In genomic region chr14:76153919-76154318, GRCh38 we compare ENCODE assay signal across 15 cellular contexts. TPM values are rescaled to one million over a fixed set of nuclear protein-coding genes. Genes with fewer than 3 reads are reported as not detected.
DNase-seq lines count a peak whose midpoint lies in the region; ATAC-seq, FAIRE-seq and TF ChIP-seq lines count a peak whose summit lies in the region.
"Had no signal": no experiment of that assay in that cellular context is flagged by ENCODE, and none has a peak within 500 bp of the region (broad histone marks: within the 10 kb centered on the region; RNA-seq: fewer than 3 reads in every experiment).

No MANE protein-coding gene starts in this region.

- H3K9me3 Mint-ChIP-seq in HFFc6: no peaks in the 10 kb centered on the region
- H3K9me3 Mint-ChIP-seq in activated naive CD8-positive, alpha-beta T cell treated with anti-CD3 and anti-CD28 coated beads, Interleukin-2, amount 10 ng/mL, durations not matched to agents 7 days and 5 days: peaks cover 2% of the 10 kb centered on the region

- no peak overlapping the region for H3K9ac ChIP-seq in neural cell (ENCODE audit: low read length)

- H3K9me3 ChIP-seq in neural cell (ENCODE audit: low read length): no peaks in the 10 kb centered on the region
- H3K9me3 ChIP-seq: mucosa of descending colon, sigmoid colon had no signal

- DNase-seq in NOMO-1 treated with DMSO at 0.1 percent for 48 hours (lab: John Stamatoyannopoulos, UW; ENCODE audit: unreplicated experiment) (peak; percentile 4), NOMO-1 (lab: John Stamatoyannopoulos, UW; ENCODE audit: unreplicated experiment in 2 of 2) (no peak), HFFc6 (no peak), GM19240 (ENCODE audit: insufficient read length, low spot score) (no peak), SHP77 (lab: John Stamatoyannopoulos, UW) (no peak), RCC 7860 (ENCODE audit: low spot score) (no peak)
- DNase-seq in activated naive CD8-positive, alpha-beta T cell treated with anti-CD3 and anti-CD28 coated beads, Interleukin-2, amount 10 ng/mL, durations not matched to agents 7 days and 5 days: no peak
- DNase-seq: 8988T; activated effector memory CD4-positive, alpha-beta T cell treated with anti-CD3 and anti-CD28 coated beads, Interleukin-2, amount 50 U/mL, for 16 hours; mucosa of descending colon; NCI-H1048; NCI-H446 treated with DMSO at 0.1 percent for 48 hours; RPMI8226; sigmoid colon had no signal

- H3K36me3 ChIP-seq in neural cell (ENCODE audit: insufficient read depth, low read length): no peaks in the 10 kb centered on the region

- peak overlapping the region; percentile 80 for H3K4me2 ChIP-seq in neural cell (ENCODE audit: low read length)

- FAIRE-seq in RCC 7860 (lab: Jason Lieb, UNC): no peak

- no peak overlapping the region for H3K27ac Mint-ChIP-seq in HFFc6
- H3K27ac Mint-ChIP-seq in activated naive CD8-positive, alpha-beta T cell treated with anti-CD3 and anti-CD28 coated beads, Interleukin-2, amount 10 ng/mL, durations not matched to agents 7 days and 5 days: peak overlapping the region; percentile 18

- peaks cover 54% of the 10 kb centered on the region for H3K4me1 Mint-ChIP-seq in HFFc6 (ENCODE audit: low read depth)
- H3K4me1 Mint-ChIP-seq in activated naive CD8-positive, alpha-beta T cell treated with anti-CD3 and anti-CD28 coated beads, Interleukin-2, amount 10 ng/mL, durations not matched to agents 7 days and 5 days: peaks cover 46% of the 10 kb centered on the region

- TF ChIP-seq EP300 in neural cell (conservative IDR thresholded peaks at IDR 0.05; ENCODE audit: poor library complexity, severe bottlenecking): no peak

- ATAC-seq in activated naive CD8-positive, alpha-beta T cell treated with anti-CD3 and anti-CD28 coated beads, Interleukin-2, amount 10 ng/mL, durations not matched to agents 7 days and 5 days (ENCODE audit: low read depth): no peak
- ATAC-seq: mucosa of descending colon had no signal

- no peak overlapping the region for H3K27ac ChIP-seq in neural cell (ENCODE audit: low read length)
- H3K27ac ChIP-seq: sigmoid colon had no signal

- no peak for TF ChIP-seq RAD21 in neural cell (conservative IDR thresholded peaks at IDR 0.05)

- TF ChIP-seq CTCF in HFFc6 (IDR thresholded peaks at IDR 0.05) (no peak), neural cell (IDR thresholded peaks at IDR 0.05; ENCODE audit: poor library complexity, severe bottlenecking) (no peak)

- H3F3A ChIP-seq in neural cell (ENCODE audit: insufficient read depth, low read length, poor library complexity, severe bottlenecking): no peaks in the 10 kb centered on the region

- peak overlapping the region; percentile 79 for H3K4me3 ChIP-seq in neural cell (ENCODE audit: low read length)
- H3K4me3 ChIP-seq: mucosa of descending colon, sigmoid colon had no signal

- no peaks in the 10 kb centered on the region for H3K9me2 ChIP-seq in neural cell (ENCODE audit: insufficient read depth, low read length)

- H4K20me1 ChIP-seq in neural cell (ENCODE audit: insufficient read depth): no peaks in the 10 kb centered on the region

- H3K36me3 Mint-ChIP-seq in HFFc6 (ENCODE audit: low read depth): peaks cover 30% of the 10 kb centered on the region
- H3K36me3 Mint-ChIP-seq in activated naive CD8-positive, alpha-beta T cell treated with anti-CD3 and anti-CD28 coated beads, Interleukin-2, amount 10 ng/mL, durations not matched to agents 7 days and 5 days: peaks cover 33% of the 10 kb centered on the region

- H3K4me3 Mint-ChIP-seq in HFFc6: peak overlapping the region; percentile 99
- H3K4me3 Mint-ChIP-seq in activated naive CD8-positive, alpha-beta T cell treated with anti-CD3 and anti-CD28 coated beads, Interleukin-2, amount 10 ng/mL, durations not matched to agents 7 days and 5 days: peak overlapping the region; percentile 55

- H3K79me2 ChIP-seq in neural cell (replicated peaks; ENCODE audit: insufficient read depth, low read length): peaks cover 71% of the 10 kb centered on the region

- no peak overlapping the region for H2AFZ ChIP-seq in neural cell (ENCODE audit: low read depth, low read length)

- H3K27me3 Mint-ChIP-seq in HFFc6 (ENCODE audit: insufficient read depth): peaks cover 5% of the 10 kb centered on the region; the same call in 1 of the 2 replicates
- H3K27me3 Mint-ChIP-seq in activated naive CD8-positive, alpha-beta T cell treated with anti-CD3 and anti-CD28 coated beads, Interleukin-2, amount 10 ng/mL, durations not matched to agents 7 days and 5 days: peaks cover 5% of the 10 kb centered on the region

- POLR2A ChIA-PET in activated naive CD8-positive, alpha-beta T cell treated with anti-CD3 and anti-CD28 coated beads, Interleukin-2, amount 10 ng/mL, durations not matched to agents 7 days and 5 days (lab: Charles Lee): no interaction called here

- H3K27me3 ChIP-seq in neural cell (ENCODE audit: insufficient read depth, low read depth, low read length): no peaks in the 10 kb centered on the region
- H3K27me3 ChIP-seq: sigmoid colon had no signal

TF ChIP-seq in neural cell, 6 proteins besides CTCF, POLR2A, EP300 and RAD21:
- TF ChIP-seq EZH2 (IDR thresholded peaks at IDR 0.05; ENCODE audit: borderline replicate concordance, insufficient read depth, low read length, poor library complexity, severe bottlenecking): no peak
- no peak for TF ChIP-seq SMC3 (conservative IDR thresholded peaks at IDR 0.05; ENCODE audit: poor library complexity)
- TF ChIP-seq REST (IDR thresholded peaks at IDR 0.05; ENCODE audit: borderline replicate concordance): no peak
- no peak for TF ChIP-seq TAF1 (IDR thresholded peaks at IDR 0.05; ENCODE audit: low read depth)
- no peak for TF ChIP-seq POLR2AphosphoS5 (IDR thresholded peaks at IDR 0.05)
- TF ChIP-seq MXI1 (conservative IDR thresholded peaks at IDR 0.05; ENCODE audit: poor library complexity, severe bottlenecking): no peak

RNA-seq across cellular contexts. Expression of gene GPATCH2L, which starts 2.2 kb away (rescaled TPM):
- 10 to 100 TPM; 38.3 to 44.8 (median 41.9) TPM for total RNA-seq in HFFc6 (2021; fragmentation: NEBNext Ultra II Directional; extraction: Animal tissue kit (Norgen Biotek cat#: 25700))
- total RNA-seq in activated naive CD8-positive, alpha-beta T cell treated with anti-CD3 and anti-CD28 coated beads, Interleukin-2, amount 10 ng/mL, durations not matched to agents 7 days and 5 days: 10 to 100 TPM; 61.6 to 61.9 TPM
- 46.0 and 49.6 TPM in 2 replicates for polyA plus RNA-seq in neural cell
- polyA minus RNA-seq in neural cell: 163 and 189 TPM in 2 replicates
